In the genomic region with DNA sequence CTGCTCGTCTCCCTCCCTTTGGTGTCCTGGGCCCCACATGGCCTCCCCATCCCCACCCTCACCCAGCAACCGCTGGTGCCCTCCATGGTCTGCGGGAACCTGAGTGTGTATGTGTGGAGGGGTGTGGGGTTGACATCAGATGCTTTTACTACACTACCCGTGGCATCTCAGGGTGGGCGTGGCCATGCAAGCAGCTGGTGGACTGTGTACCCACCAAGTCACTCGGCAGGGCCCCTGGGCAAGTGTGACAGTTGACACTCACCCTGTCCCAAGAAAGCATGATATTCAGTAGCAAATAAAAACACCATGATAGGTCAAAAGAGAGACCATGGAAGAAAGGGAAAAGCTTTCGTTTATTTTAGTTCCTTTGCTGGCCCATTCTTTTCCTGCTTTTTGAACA, we compare ENCODE assay signal across 30 cellular contexts. TPM values are rescaled to one million over a fixed set of nuclear protein-coding genes. Genes with fewer than 3 reads are reported as not detected.
"Had no signal": no experiment of that assay in that cellular context is flagged by ENCODE, and none has a peak within 500 bp of the region (broad histone marks: within the 10 kb centered on the region; RNA-seq: fewer than 3 reads in every experiment).

No MANE protein-coding gene starts in this region.

- H3K27me3 ChIP-seq: pancreas, sigmoid colon, testis, tibial artery, upper lobe of right lung had no signal

- H3K27ac ChIP-seq: heart left ventricle, left lung, pancreas, prostate gland, testis, upper lobe of right lung had no signal

- H3K4me3 ChIP-seq: heart left ventricle, left lung, lung, mucosa of descending colon, pancreas, prostate gland, sigmoid colon, smooth muscle cell, stomach, testis, tibial artery, upper lobe of right lung had no signal

- ATAC-seq: heart left ventricle; left colon; left lung; mucosa of descending colon; naive thymus-derived CD8-positive, alpha-beta T cell; pancreas; right cardiac atrium; stimulated activated naive B cell treated with anti-CD40 and anti-IgM and Interleukin-4, amounts not matched to agents 10 μg/mL and 1 μg/mL and 100 μg/mL, for 72 hours; stimulated activated naive CD8-positive, alpha-beta T cell treated with anti-CD3 and anti-CD28 coated beads, Interleukin-15, Interleukin-2, amounts not matched to agents 100 U/mL and 50 U/mL, for 24 hours; upper lobe of right lung had no signal

- H3K9me3 ChIP-seq: heart left ventricle, left lung, mucosa of descending colon, pancreas, prostate gland, sigmoid colon, stomach, testis, tibial artery, upper lobe of right lung had no signal

- H3K36me3 ChIP-seq: heart left ventricle, left lung, pancreas, prostate gland, sigmoid colon, stomach, tibial artery, upper lobe of right lung had no signal

- H3K4me1 ChIP-seq: pancreas, prostate gland, testis, upper lobe of right lung had no signal

- H3K4me2 ChIP-seq: smooth muscle cell had no signal

- DNase-seq: heart left ventricle; hypothalamus; immature natural killer cell; kidney; left colon; left lung; midbrain; mucosa of descending colon; naive thymus-derived CD8-positive, alpha-beta T cell; nucleus accumbens; pancreas; posterior cingulate gyrus; retina; right cardiac atrium; sigmoid colon; stimulated activated CD4-positive, alpha-beta T cell treated with anti-CD3 and anti-CD28 coated beads, Interleukin-15, amount 100 ng/mL, for 24 hours; stimulated activated CD4-positive, alpha-beta T cell treated with anti-CD3 and anti-CD28 coated beads, Interleukin-2, amount 100 ng/mL, for 24 hours; stimulated activated CD4-positive, alpha-beta T cell treated with anti-CD3 and anti-CD28 coated beads, Interleukin-4, amount 100 ng/mL, for 1 hour; stimulated activated naive B cell treated with anti-CD40 and anti-IgM and Interleukin-4, amounts not matched to agents 10 μg/mL and 1 μg/mL and 100 μg/mL, for 72 hours; stimulated activated naive CD8-positive, alpha-beta T cell treated with anti-CD3 and anti-CD28 coated beads, Interleukin-15, Interleukin-2, amounts not matched to agents 100 U/mL and 50 U/mL, for 24 hours; stomach; testis; tibial artery; trophoblast cell; upper lobe of right lung had no signal

RNA-seq across cellular contexts. Expression of a gene that starts 7.4 kb away (rescaled TPM):
- total RNA-seq: heart left ventricle; left colon; mesenteric fat pad; mucosa of descending colon; naive thymus-derived CD8-positive, alpha-beta T cell; neural crest cell; stomach; upper lobe of right lung had no signal
- polyA plus RNA-seq: immature natural killer cell; naive thymus-derived CD8-positive, alpha-beta T cell had no signal
